In genomic region chr1:218679391-218679790, GRCh38 we compare ENCODE assay signal across 28 cellular contexts.
"Had no signal": no experiment of that assay in that cellular context is flagged by ENCODE, and none has a peak within 500 bp of the region (broad histone marks: within the 10 kb centered on the region; RNA-seq: fewer than 3 reads in every experiment).

No MANE protein-coding gene starts in this region.

- H3K27ac Mint-ChIP-seq: activated CD4-positive, alpha-beta T cell treated with anti-CD3 and anti-CD28 coated beads for 36 hours; activated naive CD8-positive, alpha-beta T cell treated with anti-CD3 and anti-CD28 coated beads for 36 hours; mesothelial cell of epicardium; naive B cell; T-cell; T-helper 2 cell treated with Interferon-gamma antibody and Interleukin-4, amounts not matched to agents 5 μg/mL and 100 μg/mL, for 36 hours had no signal

- H3K9me3 ChIP-seq: adrenal gland, ascending aorta, heart right ventricle, pancreas, prostate gland, sigmoid colon, tibial nerve had no signal

- H3K9me3 Mint-ChIP-seq: activated naive CD8-positive, alpha-beta T cell treated with anti-CD3 and anti-CD28 coated beads for 36 hours; T-helper 2 cell treated with Interferon-gamma antibody and Interleukin-4, amounts not matched to agents 5 μg/mL and 100 μg/mL, for 36 hours had no signal

- H3K36me3 ChIP-seq: adrenal gland, ascending aorta, heart right ventricle, pancreas, prostate gland, sigmoid colon, tibial nerve had no signal

- H3K27me3 Mint-ChIP-seq: activated CD4-positive, alpha-beta T cell treated with anti-CD3 and anti-CD28 coated beads for 36 hours; activated naive CD8-positive, alpha-beta T cell treated with anti-CD3 and anti-CD28 coated beads for 36 hours; central memory CD8-positive, alpha-beta T cell; T-cell had no signal

- ATAC-seq: activated CD4-positive, alpha-beta T cell treated with anti-CD3 and anti-CD28 coated beads for 36 hours; heart right ventricle; left cardiac atrium; left ventricle myocardium superior; pancreas; T-cell had no signal

- FAIRE-seq: colon, pancreas had no signal

- H3K27ac ChIP-seq: adrenal gland, ascending aorta, heart right ventricle, pancreas, prostate gland, tibial nerve had no signal

- H3K27me3 ChIP-seq: adrenal gland, ascending aorta, heart right ventricle, pancreas, sigmoid colon, tibial nerve had no signal

- H3K36me3 Mint-ChIP-seq: activated naive CD8-positive, alpha-beta T cell treated with anti-CD3 and anti-CD28 coated beads for 36 hours; mesothelial cell of epicardium; naive B cell; T-cell had no signal

- H3K4me1 Mint-ChIP-seq: activated CD4-positive, alpha-beta T cell treated with anti-CD3 and anti-CD28 coated beads for 36 hours; activated naive CD8-positive, alpha-beta T cell treated with anti-CD3 and anti-CD28 coated beads for 36 hours; central memory CD8-positive, alpha-beta T cell; naive B cell; T-cell had no signal

- H3K4me3 Mint-ChIP-seq: activated CD4-positive, alpha-beta T cell treated with anti-CD3 and anti-CD28 coated beads for 36 hours; activated naive CD8-positive, alpha-beta T cell treated with anti-CD3 and anti-CD28 coated beads for 36 hours; central memory CD8-positive, alpha-beta T cell; mesothelial cell of epicardium; naive B cell; T-cell; T-helper 2 cell treated with Interferon-gamma antibody and Interleukin-4, amounts not matched to agents 5 μg/mL and 100 μg/mL, for 36 hours had no signal

- H3K4me1 ChIP-seq: adrenal gland, ascending aorta, pancreas, prostate gland had no signal

- DNase-seq: activated CD4-positive, alpha-beta T cell treated with anti-CD3 and anti-CD28 coated beads for 36 hours; activated CD4-positive, alpha-beta T cell treated with anti-CD3 and anti-CD28 coated beads, Interleukin-2, amount 50 U/mL, for 4 hours; activated CD4-positive, CD25-positive, alpha-beta regulatory T cell; activated effector memory CD4-positive, alpha-beta T cell treated with Interleukin-2 at 50 U/mL for 16 hours; activated naive CD4-positive, alpha-beta T cell treated with Interleukin-2 at 50 U/mL for 16 hours; activated naive CD8-positive, alpha-beta T cell treated with anti-CD3 and anti-CD28 coated beads for 36 hours; adrenal gland; dermis blood vessel endothelial cell; effector CD8-positive, alpha-beta T cell; foreskin melanocyte; heart right ventricle; islet precursor cell; left cardiac atrium; left ventricle myocardium superior; naive B cell; pancreas; sigmoid colon; stimulated activated CD4-positive, alpha-beta T cell treated with anti-CD3 and anti-CD28 coated beads, Interleukin-15, amount 100 ng/mL, for 24 hours; stimulated activated CD4-positive, alpha-beta T cell treated with anti-CD3 and anti-CD28 coated beads, Interleukin-2, amount 100 ng/mL, for 24 hours; stimulated activated naive CD4-positive, alpha-beta T cell; T-cell had no signal

- H3K4me3 ChIP-seq: adrenal gland, ascending aorta, heart right ventricle, pancreas, prostate gland, sigmoid colon, tibial nerve had no signal
